ENCODE assay signal across 11 cellular contexts in genomic region chr3:71127052-71127451, GRCh38.
DNase-seq lines count a peak whose midpoint lies in the region; ATAC-seq and TF ChIP-seq lines count a peak whose summit lies in the region.
"Had no signal": no experiment of that assay in that cellular context is flagged by ENCODE, and none has a peak within 500 bp of the region (broad histone marks: within the 10 kb centered on the region; RNA-seq: fewer than 3 reads in every experiment).

No MANE protein-coding gene starts in this region.

- no peaks in the 10 kb centered on the region for H3K9me3 Mint-ChIP-seq in activated T-helper 1 cell treated with anti-CD3 and anti-CD28 coated beads, Interleukin-12 subunit alpha, Interleukin-12 subunit beta, Interleukin-2, Interleukin-4 antibody, amounts not matched to agents 30 ng/mL and 10 ng/mL and 1 ng/mL, durations not matched to agents 14 hours and 24 hours and 36 hours
- no peaks in the 10 kb centered on the region for H3K9me3 Mint-ChIP-seq in stimulated activated naive CD8-positive, alpha-beta T cell treated with anti-CD3 and anti-CD28 coated beads, Interleukin-15, Interleukin-2, amounts not matched to agents 100 ng/mL and 50 ng/mL, for 24 hours

- peak overlapping the region; percentile 76 for H3K27ac Mint-ChIP-seq in activated T-helper 1 cell treated with anti-CD3 and anti-CD28 coated beads, Interleukin-12 subunit alpha, Interleukin-12 subunit beta, Interleukin-2, Interleukin-4 antibody, amounts not matched to agents 30 ng/mL and 10 ng/mL and 1 ng/mL, durations not matched to agents 14 hours and 24 hours and 36 hours
- H3K27ac Mint-ChIP-seq in stimulated activated naive CD8-positive, alpha-beta T cell treated with anti-CD3 and anti-CD28 coated beads, Interleukin-15, Interleukin-2, amounts not matched to agents 100 ng/mL and 50 ng/mL, for 24 hours: peak overlapping the region; percentile 97

- peaks cover 27% of the 10 kb centered on the region for H3K36me3 Mint-ChIP-seq in activated T-helper 1 cell treated with anti-CD3 and anti-CD28 coated beads, Interleukin-12 subunit alpha, Interleukin-12 subunit beta, Interleukin-2, Interleukin-4 antibody, amounts not matched to agents 30 ng/mL and 10 ng/mL and 1 ng/mL, durations not matched to agents 14 hours and 24 hours and 36 hours (ENCODE audit: low read depth)
- peaks cover 50% of the 10 kb centered on the region for H3K36me3 Mint-ChIP-seq in stimulated activated naive CD8-positive, alpha-beta T cell treated with anti-CD3 and anti-CD28 coated beads, Interleukin-15, Interleukin-2, amounts not matched to agents 100 ng/mL and 50 ng/mL, for 24 hours (ENCODE audit: low read depth)

- H3K4me3 Mint-ChIP-seq in activated T-helper 1 cell treated with anti-CD3 and anti-CD28 coated beads, Interleukin-12 subunit alpha, Interleukin-12 subunit beta, Interleukin-2, Interleukin-4 antibody, amounts not matched to agents 30 ng/mL and 10 ng/mL and 1 ng/mL, durations not matched to agents 14 hours and 24 hours and 36 hours: peak overlapping the region; percentile 89
- H3K4me3 Mint-ChIP-seq in stimulated activated naive CD8-positive, alpha-beta T cell treated with anti-CD3 and anti-CD28 coated beads, Interleukin-15, Interleukin-2, amounts not matched to agents 100 ng/mL and 50 ng/mL, for 24 hours: peak overlapping the region; percentile 91

- DNase-seq in activated CD4-positive, alpha-beta T cell treated with anti-CD3 and anti-CD28 coated beads for 48 hours: peak; percentile 31
- DNase-seq in activated CD4-positive, alpha-beta T cell treated with anti-CD3 and anti-CD28 coated beads, Interleukin-2, amount 50 U/mL, for 1 hour: no peak
- DNase-seq in activated T-helper 1 cell treated with anti-CD3 and anti-CD28 coated beads, Interleukin-12 subunit alpha, Interleukin-12 subunit beta, Interleukin-2, Interleukin-4 antibody, amounts not matched to agents 30 ng/mL and 10 ng/mL and 1 ng/mL, durations not matched to agents 14 hours and 24 hours and 36 hours (ENCODE audit: low spot score): no peak
- no peak for DNase-seq in left lung
- DNase-seq in NCI-H2196 (lab: John Stamatoyannopoulos, UW; ENCODE audit: unreplicated experiment): no peak
- DNase-seq in HuH-7 (ENCODE audit: low spot score): no peak
- DNase-seq in amniotic stem cell (lab: John Stamatoyannopoulos, UW): no peak
- DNase-seq: activated gamma-delta T cell treated with Interleukin-2 at 50 U/mL for 16 hours, NCI-H1694 treated with DMSO at 0.1 percent for 48 hours, retina had no signal

- TF ChIP-seq CTCF in left lung (IDR thresholded peaks at IDR 0.05): no peak

- H3K4me3 ChIP-seq in left lung: peak overlapping the region in 1 of 2 donors; percentile 51

- no peaks in the 10 kb centered on the region for H3K27me3 ChIP-seq in left lung

- peak; percentile 5 for ATAC-seq in left lung

- no peaks in the 10 kb centered on the region for H3K27me3 Mint-ChIP-seq in activated T-helper 1 cell treated with anti-CD3 and anti-CD28 coated beads, Interleukin-12 subunit alpha, Interleukin-12 subunit beta, Interleukin-2, Interleukin-4 antibody, amounts not matched to agents 30 ng/mL and 10 ng/mL and 1 ng/mL, durations not matched to agents 14 hours and 24 hours and 36 hours (ENCODE audit: insufficient read depth)
- no peaks in the 10 kb centered on the region for H3K27me3 Mint-ChIP-seq in stimulated activated naive CD8-positive, alpha-beta T cell treated with anti-CD3 and anti-CD28 coated beads, Interleukin-15, Interleukin-2, amounts not matched to agents 100 ng/mL and 50 ng/mL, for 24 hours

- H3K4me1 Mint-ChIP-seq in activated T-helper 1 cell treated with anti-CD3 and anti-CD28 coated beads, Interleukin-12 subunit alpha, Interleukin-12 subunit beta, Interleukin-2, Interleukin-4 antibody, amounts not matched to agents 30 ng/mL and 10 ng/mL and 1 ng/mL, durations not matched to agents 14 hours and 24 hours and 36 hours (ENCODE audit: low read depth): peaks cover 74% of the 10 kb centered on the region
- peaks cover 81% of the 10 kb centered on the region for H3K4me1 Mint-ChIP-seq in stimulated activated naive CD8-positive, alpha-beta T cell treated with anti-CD3 and anti-CD28 coated beads, Interleukin-15, Interleukin-2, amounts not matched to agents 100 ng/mL and 50 ng/mL, for 24 hours (ENCODE audit: low read depth)

- peak overlapping the region; percentile 92 to 94 for H3K27ac ChIP-seq in left lung

- H3K9me3 ChIP-seq in left lung: no peaks in the 10 kb centered on the region

- H3K4me1 ChIP-seq in left lung: peaks cover 19 to 37% of the 10 kb centered on the region in 2 donors

- intact Hi-C loops in activated T-helper 1 cell treated with anti-CD3 and anti-CD28 coated beads, Interleukin-12 subunit alpha, Interleukin-12 subunit beta, Interleukin-2, Interleukin-4 antibody, amounts not matched to agents 30 ng/mL and 10 ng/mL and 1 ng/mL, durations not matched to agents 14 hours and 24 hours and 36 hours (cut with micrococcal nuclease): loop anchor here (1.0 to 5.0 kb wide), 4 partner anchors 40 to 295 kb away; no protein-coding TSS in a partner anchor
- intact Hi-C loops in left lung (cut with DNase I): no loop called here

- H3K36me3 ChIP-seq in left lung: no peaks in the 10 kb centered on the region
